In the genomic region with DNA sequence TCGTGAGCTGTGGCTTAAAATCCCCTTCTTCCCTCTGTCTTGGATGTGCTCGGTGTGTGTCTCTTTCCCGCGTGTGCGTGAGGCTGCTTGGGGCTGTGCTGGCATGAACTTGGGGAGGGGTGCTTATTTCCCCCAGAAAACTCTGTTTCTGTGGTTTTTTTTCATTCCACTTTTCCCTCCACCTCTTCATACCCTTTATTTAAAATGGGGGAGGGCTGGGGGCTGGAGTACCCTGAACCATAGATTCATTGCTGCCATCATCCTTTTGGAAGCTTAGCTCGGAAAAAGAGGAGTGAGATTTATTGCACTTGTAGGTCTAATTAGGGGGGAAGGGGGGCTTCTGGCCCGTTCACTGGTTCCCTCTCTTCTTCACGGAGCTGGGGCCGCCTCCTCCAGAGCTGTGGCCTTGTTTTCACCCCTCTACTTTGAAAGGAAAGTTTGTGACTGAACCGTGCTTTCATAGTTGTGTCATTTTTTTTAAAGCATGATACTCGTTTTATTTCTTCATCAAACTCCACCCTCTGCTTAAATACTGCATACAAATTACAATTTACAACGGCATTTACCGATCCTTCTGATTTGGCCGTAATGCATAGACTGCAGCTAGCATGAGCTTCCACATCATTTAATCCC, we compare ENCODE assay signal across 9 cellular contexts. TPM values are rescaled to one million over a fixed set of nuclear protein-coding genes. Genes with fewer than 3 reads are reported as not detected.
DNase-seq lines count a peak whose midpoint lies in the region; ATAC-seq lines count a peak whose summit lies in the region.
"Had no signal": no experiment of that assay in that cellular context is flagged by ENCODE, and none has a peak within 500 bp of the region (broad histone marks: within the 10 kb centered on the region; RNA-seq: fewer than 3 reads in every experiment).

No MANE protein-coding gene starts in this region.

- peaks cover 22% of the 10 kb centered on the region for H3K4me1 Mint-ChIP-seq in activated CD8-positive, alpha-beta T cell treated with anti-CD3 and anti-CD28 coated beads, Interleukin-2, amount 10 ng/mL, durations not matched to agents 7 days and 5 days (ENCODE audit: low read depth)
- H3K4me1 Mint-ChIP-seq in immature natural killer cell = peaks cover 28 to 31% of the 10 kb centered on the region in 2 donors
- peaks cover 31% of the 10 kb centered on the region for H3K4me1 Mint-ChIP-seq in stimulated activated naive CD8-positive, alpha-beta T cell treated with anti-CD3 and anti-CD28 coated beads, Interleukin-15, amount 100 ng/mL, for 72 hours

- peaks cover 55% of the 10 kb centered on the region for H3K27me3 Mint-ChIP-seq in activated CD8-positive, alpha-beta T cell treated with anti-CD3 and anti-CD28 coated beads, Interleukin-2, amount 10 ng/mL, durations not matched to agents 7 days and 5 days (ENCODE audit: low read depth)
- peaks cover 30 to 43% (median 40%) of the 10 kb centered on the region in 3 donors for H3K27me3 Mint-ChIP-seq in immature natural killer cell (ENCODE audit: low read depth in 3 of 3)
- H3K27me3 Mint-ChIP-seq in stimulated activated naive CD8-positive, alpha-beta T cell treated with anti-CD3 and anti-CD28 coated beads, Interleukin-15, amount 100 ng/mL, for 72 hours = peaks cover 47% of the 10 kb centered on the region

- H3K4me3 Mint-ChIP-seq in activated CD8-positive, alpha-beta T cell treated with anti-CD3 and anti-CD28 coated beads, Interleukin-2, amount 10 ng/mL, durations not matched to agents 7 days and 5 days = peak overlapping the region; percentile 28
- peak overlapping the region; percentile 53 to 81 (median 75) for H3K4me3 Mint-ChIP-seq in immature natural killer cell
- peak overlapping the region; percentile 55 to 69 for H3K4me3 Mint-ChIP-seq in stimulated activated naive CD8-positive, alpha-beta T cell treated with anti-CD3 and anti-CD28 coated beads, Interleukin-15, amount 100 ng/mL, for 72 hours

- peak overlapping the region; percentile 34 for H3K27ac Mint-ChIP-seq in activated CD8-positive, alpha-beta T cell treated with anti-CD3 and anti-CD28 coated beads, Interleukin-2, amount 10 ng/mL, durations not matched to agents 7 days and 5 days
- no peak overlapping the region for H3K27ac Mint-ChIP-seq in immature natural killer cell
- H3K27ac Mint-ChIP-seq in stimulated activated naive CD8-positive, alpha-beta T cell treated with anti-CD3 and anti-CD28 coated beads, Interleukin-15, amount 100 ng/mL, for 72 hours = peak overlapping the region in 1 of 2 donors; percentile 85

- ATAC-seq in activated CD8-positive, alpha-beta T cell treated with anti-CD3 and anti-CD28 coated beads, Interleukin-2, amount 10 ng/mL, durations not matched to agents 7 days and 5 days = no peak
- ATAC-seq in stimulated activated naive CD8-positive, alpha-beta T cell treated with anti-CD3 and anti-CD28 coated beads, Interleukin-15, amount 100 ng/mL, for 72 hours = no peak
- no peak for ATAC-seq in GM19035 (IDR thresholded peaks at IDR 0.05; ENCODE audit: unreplicated experiment)

- H3K9me3 Mint-ChIP-seq in activated CD8-positive, alpha-beta T cell treated with anti-CD3 and anti-CD28 coated beads, Interleukin-2, amount 10 ng/mL, durations not matched to agents 7 days and 5 days (ENCODE audit: insufficient read depth) = peaks cover 6% of the 10 kb centered on the region
- H3K9me3 Mint-ChIP-seq in immature natural killer cell = peaks cover 0 to 7% (median 0%) of the 10 kb centered on the region in 6 donors
- peaks cover 0 to 6% of the 10 kb centered on the region in 2 donors for H3K9me3 Mint-ChIP-seq in stimulated activated naive CD8-positive, alpha-beta T cell treated with anti-CD3 and anti-CD28 coated beads, Interleukin-15, amount 100 ng/mL, for 72 hours

- DNase-seq in SHP77 (lab: John Stamatoyannopoulos, UW) (peak; percentile 7 to 31), SHP77 treated with DMSO at 0.1 percent for 48 hours (lab: John Stamatoyannopoulos, UW) (no peak), immature natural killer cell (no peak), amygdala (lab: John Stamatoyannopoulos, UW) (no peak), DMS53 treated with DMSO at 0.1 percent for 48 hours (lab: John Stamatoyannopoulos, UW; ENCODE audit: unreplicated experiment) (no peak)
- DNase-seq in activated CD8-positive, alpha-beta T cell treated with anti-CD3 and anti-CD28 coated beads, Interleukin-2, amount 10 ng/mL, durations not matched to agents 7 days and 5 days = peak; percentile 8
- no peak for DNase-seq in stimulated activated naive CD8-positive, alpha-beta T cell treated with anti-CD3 and anti-CD28 coated beads, Interleukin-15, amount 100 ng/mL, for 72 hours
- DNase-seq: C1 segment of cervical spinal cord had no signal

- peaks cover 13% of the 10 kb centered on the region for H3K36me3 Mint-ChIP-seq in activated CD8-positive, alpha-beta T cell treated with anti-CD3 and anti-CD28 coated beads, Interleukin-2, amount 10 ng/mL, durations not matched to agents 7 days and 5 days (ENCODE audit: low read depth)
- H3K36me3 Mint-ChIP-seq in immature natural killer cell = peaks cover 0 to 5% (median 4%) of the 10 kb centered on the region in 3 donors

- POLR2A ChIA-PET in activated CD8-positive, alpha-beta T cell treated with anti-CD3 and anti-CD28 coated beads, Interleukin-2, amount 10 ng/mL, durations not matched to agents 7 days and 5 days (lab: Charles Lee) = no interaction called here

- CTCF ChIA-PET in activated CD8-positive, alpha-beta T cell treated with anti-CD3 and anti-CD28 coated beads, Interleukin-2, amount 10 ng/mL, durations not matched to agents 7 days and 5 days (lab: Charles Lee) = interaction anchor here (1.1 to 2.4 kb wide), 3 partner anchors 10 to 215 kb away, joined by 3 to 8 read pairs (median 6); no protein-coding TSS in a partner anchor

RNA-seq across cellular contexts. Expression of gene NR2F1, which starts 2.8 kb away (rescaled TPM):
- total RNA-seq in activated CD8-positive, alpha-beta T cell treated with anti-CD3 and anti-CD28 coated beads, Interleukin-2, amount 10 ng/mL, durations not matched to agents 7 days and 5 days = not detected
- polyA plus RNA-seq in immature natural killer cell = not detected

RNA-seq across cellular contexts. Expression of gene NR2F1-AS1, which starts 4.8 kb away (rescaled TPM):
- not detected for total RNA-seq in activated CD8-positive, alpha-beta T cell treated with anti-CD3 and anti-CD28 coated beads, Interleukin-2, amount 10 ng/mL, durations not matched to agents 7 days and 5 days
- polyA plus RNA-seq in immature natural killer cell = not detected

Comparison
In these comparisons a context has a peak if more than half of its experiments do, and no peak if none do; other contexts are left out.
1. DNase-seq: peak in SHP77 (2 of 2) and activated CD8-positive, alpha-beta T cell treated with anti-CD3 and anti-CD28 coated beads, Interleukin-2, amount 10 ng/mL, durations not matched to agents 7 days and 5 days (single experiment); none in SHP77 treated with DMSO at 0.1 percent for 48 hours (single experiment), immature natural killer cell (0 of 3), stimulated activated naive CD8-positive, alpha-beta T cell treated with anti-CD3 and anti-CD28 coated beads, Interleukin-15, amount 100 ng/mL, for 72 hours (0 of 2), amygdala (0 of 56) and DMS53 treated with DMSO at 0.1 percent for 48 hours (single experiment).
2. Peak in every context shown above with its lines, with median percentiles within 50 percentile points of each other: H3K4me3 Mint-ChIP-seq.